2 cellular contexts compared by ENCODE assay signal in the genomic region with DNA sequence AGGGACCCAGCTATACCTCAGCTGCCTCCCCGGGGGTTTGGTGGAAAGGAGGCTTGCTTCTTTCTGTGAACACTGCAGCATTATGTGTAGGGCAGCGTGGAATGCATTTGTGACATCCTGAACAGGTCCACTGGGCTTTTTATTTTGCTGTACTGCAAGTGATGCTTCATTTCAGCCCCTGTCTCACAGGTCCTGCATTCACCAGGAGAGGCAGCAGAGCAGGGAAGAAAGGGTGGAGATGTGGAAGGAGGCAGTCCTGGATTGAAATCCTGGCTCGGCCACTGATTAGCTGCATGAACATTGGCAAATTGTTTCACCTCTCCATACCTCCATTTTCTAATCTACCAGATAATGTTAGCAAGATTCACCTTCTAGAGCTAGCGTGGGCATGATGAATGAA.
TF ChIP-seq lines count a peak whose summit lies in the region.

No MANE protein-coding gene starts in this region.

TF ChIP-seq in SK-N-SH treated with all-trans-retinoic acid at 6 μM for 48 hours, 23 proteins besides CTCF, POLR2A, EP300 and RAD21:
- TF ChIP-seq ESRRG (CRISPR knock-in tag; IDR thresholded peaks at IDR 0.05) (no peak), OSR1 (CRISPR knock-in tag; IDR thresholded peaks at IDR 0.05) (no peak), ZNF565 (CRISPR knock-in tag; conservative IDR thresholded peaks at IDR 0.05; ENCODE audit: low read depth) (no peak), PPARA (CRISPR knock-in tag; IDR thresholded peaks at IDR 0.05; ENCODE audit: borderline replicate concordance) (no peak), ZC3H10 (CRISPR knock-in tag; IDR thresholded peaks at IDR 0.05) (no peak), ZFP3 (CRISPR knock-in tag; IDR thresholded peaks at IDR 0.05) (no peak), ARNTL (CRISPR knock-in tag; IDR thresholded peaks at IDR 0.05; ENCODE audit: borderline replicate concordance, low read depth) (no peak), GLIS3 (CRISPR knock-in tag; IDR thresholded peaks at IDR 0.05) (no peak), SNAI2 (CRISPR knock-in tag; IDR thresholded peaks at IDR 0.05) (no peak), TOX (CRISPR knock-in tag; IDR thresholded peaks at IDR 0.05; ENCODE audit: borderline replicate concordance) (no peak)
- TF ChIP-seq, protein P1, sequence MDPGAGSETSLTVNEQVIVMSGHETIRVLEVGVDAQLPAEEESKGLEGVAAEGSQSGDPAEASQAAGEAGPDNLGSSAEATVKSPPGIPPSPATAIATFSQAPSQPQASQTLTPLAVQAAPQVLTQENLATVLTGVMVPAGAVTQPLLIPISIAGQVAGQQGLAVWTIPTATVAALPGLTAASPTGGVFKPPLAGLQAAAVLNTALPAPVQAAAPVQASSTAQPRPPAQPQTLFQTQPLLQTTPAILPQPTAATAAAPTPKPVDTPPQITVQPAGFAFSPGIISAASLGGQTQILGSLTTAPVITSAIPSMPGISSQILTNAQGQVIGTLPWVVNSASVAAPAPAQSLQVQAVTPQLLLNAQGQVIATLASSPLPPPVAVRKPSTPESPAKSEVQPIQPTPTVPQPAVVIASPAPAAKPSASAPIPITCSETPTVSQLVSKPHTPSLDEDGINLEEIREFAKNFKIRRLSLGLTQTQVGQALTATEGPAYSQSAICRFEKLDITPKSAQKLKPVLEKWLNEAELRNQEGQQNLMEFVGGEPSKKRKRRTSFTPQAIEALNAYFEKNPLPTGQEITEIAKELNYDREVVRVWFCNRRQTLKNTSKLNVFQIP (CRISPR knock-in tag; IDR thresholded peaks at IDR 0.05; ENCODE audit: borderline replicate concordance, low read depth), result no peak
- TF ChIP-seq, protein P2, sequence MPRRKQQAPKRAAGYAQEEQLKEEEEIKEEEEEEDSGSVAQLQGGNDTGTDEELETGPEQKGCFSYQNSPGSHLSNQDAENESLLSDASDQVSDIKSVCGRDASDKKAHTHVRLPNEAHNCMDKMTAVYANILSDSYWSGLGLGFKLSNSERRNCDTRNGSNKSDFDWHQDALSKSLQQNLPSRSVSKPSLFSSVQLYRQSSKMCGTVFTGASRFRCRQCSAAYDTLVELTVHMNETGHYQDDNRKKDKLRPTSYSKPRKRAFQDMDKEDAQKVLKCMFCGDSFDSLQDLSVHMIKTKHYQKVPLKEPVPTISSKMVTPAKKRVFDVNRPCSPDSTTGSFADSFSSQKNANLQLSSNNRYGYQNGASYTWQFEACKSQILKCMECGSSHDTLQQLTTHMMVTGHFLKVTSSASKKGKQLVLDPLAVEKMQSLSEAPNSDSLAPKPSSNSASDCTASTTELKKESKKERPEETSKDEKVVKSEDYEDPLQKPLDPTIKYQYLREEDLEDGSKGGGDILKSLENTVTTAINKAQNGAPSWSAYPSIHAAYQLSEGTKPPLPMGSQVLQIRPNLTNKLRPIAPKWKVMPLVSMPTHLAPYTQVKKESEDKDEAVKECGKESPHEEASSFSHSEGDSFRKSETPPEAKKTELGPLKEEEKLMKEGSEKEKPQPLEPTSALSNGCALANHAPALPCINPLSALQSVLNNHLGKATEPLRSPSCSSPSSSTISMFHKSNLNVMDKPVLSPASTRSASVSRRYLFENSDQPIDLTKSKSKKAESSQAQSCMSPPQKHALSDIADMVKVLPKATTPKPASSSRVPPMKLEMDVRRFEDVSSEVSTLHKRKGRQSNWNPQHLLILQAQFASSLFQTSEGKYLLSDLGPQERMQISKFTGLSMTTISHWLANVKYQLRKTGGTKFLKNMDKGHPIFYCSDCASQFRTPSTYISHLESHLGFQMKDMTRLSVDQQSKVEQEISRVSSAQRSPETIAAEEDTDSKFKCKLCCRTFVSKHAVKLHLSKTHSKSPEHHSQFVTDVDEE (CRISPR knock-in tag; IDR thresholded peaks at IDR 0.05), result no peak

TF ChIP-seq in H1, 55 proteins besides CTCF, POLR2A, EP300 and RAD21:
- TF ChIP-seq NRF1 (IDR thresholded peaks at IDR 0.05; ENCODE audit: low read depth, low read length) (no peak), SP2 (IDR thresholded peaks at IDR 0.05; ENCODE audit: low read length) (no peak), CTBP2 (IDR thresholded peaks at IDR 0.05; ENCODE audit: borderline replicate concordance, insufficient read depth, insufficient read length, low read length) (no peak), EGR1 (IDR thresholded peaks at IDR 0.05; ENCODE audit: borderline replicate concordance, low read depth, low read length) (no peak), YY1 (IDR thresholded peaks at IDR 0.05; ENCODE audit: low read depth, low read length) (no peak), BACH1 (IDR thresholded peaks at IDR 0.05; ENCODE audit: low read length) (no peak), BCL11A (IDR thresholded peaks at IDR 0.05; ENCODE audit: low read depth in 2 of 2, low read length in 2 of 2) (no peak), ZNF274 (IDR thresholded peaks at IDR 0.05; ENCODE audit: borderline replicate concordance, extremely low read depth, low read length) (no peak), RNF2 (IDR thresholded peaks at IDR 0.05; ENCODE audit: borderline replicate concordance, low read depth, low read length, missing control alignments, poor library complexity, severe bottlenecking) (no peak), SAP30 (IDR thresholded peaks at IDR 0.05; ENCODE audit: insufficient read depth, insufficient replicate concordance, low read length) (no peak), BRCA1 (IDR thresholded peaks at IDR 0.05; ENCODE audit: low read depth, low read length) (no peak), JUN (IDR thresholded peaks at IDR 0.05; ENCODE audit: low read depth, low read length) (no peak), KDM1A (IDR thresholded peaks at IDR 0.05; ENCODE audit: borderline replicate concordance, low read length) (no peak), RBBP5 (IDR thresholded peaks at IDR 0.05; ENCODE audit: borderline replicate concordance, low read depth, low read length) (no peak), SIN3A (conservative IDR thresholded peaks at IDR 0.05 in 1 of 2, IDR thresholded peaks at IDR 0.05 in 1 of 2; ENCODE audit: low read depth in 1 of 2, low read length in 2 of 2) (no peak)
- TF ChIP-seq, protein P3, sequence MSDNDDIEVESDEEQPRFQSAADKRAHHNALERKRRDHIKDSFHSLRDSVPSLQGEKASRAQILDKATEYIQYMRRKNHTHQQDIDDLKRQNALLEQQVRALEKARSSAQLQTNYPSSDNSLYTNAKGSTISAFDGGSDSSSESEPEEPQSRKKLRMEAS (IDR thresholded peaks at IDR 0.05), result no peak
- TF ChIP-seq, protein P4, sequence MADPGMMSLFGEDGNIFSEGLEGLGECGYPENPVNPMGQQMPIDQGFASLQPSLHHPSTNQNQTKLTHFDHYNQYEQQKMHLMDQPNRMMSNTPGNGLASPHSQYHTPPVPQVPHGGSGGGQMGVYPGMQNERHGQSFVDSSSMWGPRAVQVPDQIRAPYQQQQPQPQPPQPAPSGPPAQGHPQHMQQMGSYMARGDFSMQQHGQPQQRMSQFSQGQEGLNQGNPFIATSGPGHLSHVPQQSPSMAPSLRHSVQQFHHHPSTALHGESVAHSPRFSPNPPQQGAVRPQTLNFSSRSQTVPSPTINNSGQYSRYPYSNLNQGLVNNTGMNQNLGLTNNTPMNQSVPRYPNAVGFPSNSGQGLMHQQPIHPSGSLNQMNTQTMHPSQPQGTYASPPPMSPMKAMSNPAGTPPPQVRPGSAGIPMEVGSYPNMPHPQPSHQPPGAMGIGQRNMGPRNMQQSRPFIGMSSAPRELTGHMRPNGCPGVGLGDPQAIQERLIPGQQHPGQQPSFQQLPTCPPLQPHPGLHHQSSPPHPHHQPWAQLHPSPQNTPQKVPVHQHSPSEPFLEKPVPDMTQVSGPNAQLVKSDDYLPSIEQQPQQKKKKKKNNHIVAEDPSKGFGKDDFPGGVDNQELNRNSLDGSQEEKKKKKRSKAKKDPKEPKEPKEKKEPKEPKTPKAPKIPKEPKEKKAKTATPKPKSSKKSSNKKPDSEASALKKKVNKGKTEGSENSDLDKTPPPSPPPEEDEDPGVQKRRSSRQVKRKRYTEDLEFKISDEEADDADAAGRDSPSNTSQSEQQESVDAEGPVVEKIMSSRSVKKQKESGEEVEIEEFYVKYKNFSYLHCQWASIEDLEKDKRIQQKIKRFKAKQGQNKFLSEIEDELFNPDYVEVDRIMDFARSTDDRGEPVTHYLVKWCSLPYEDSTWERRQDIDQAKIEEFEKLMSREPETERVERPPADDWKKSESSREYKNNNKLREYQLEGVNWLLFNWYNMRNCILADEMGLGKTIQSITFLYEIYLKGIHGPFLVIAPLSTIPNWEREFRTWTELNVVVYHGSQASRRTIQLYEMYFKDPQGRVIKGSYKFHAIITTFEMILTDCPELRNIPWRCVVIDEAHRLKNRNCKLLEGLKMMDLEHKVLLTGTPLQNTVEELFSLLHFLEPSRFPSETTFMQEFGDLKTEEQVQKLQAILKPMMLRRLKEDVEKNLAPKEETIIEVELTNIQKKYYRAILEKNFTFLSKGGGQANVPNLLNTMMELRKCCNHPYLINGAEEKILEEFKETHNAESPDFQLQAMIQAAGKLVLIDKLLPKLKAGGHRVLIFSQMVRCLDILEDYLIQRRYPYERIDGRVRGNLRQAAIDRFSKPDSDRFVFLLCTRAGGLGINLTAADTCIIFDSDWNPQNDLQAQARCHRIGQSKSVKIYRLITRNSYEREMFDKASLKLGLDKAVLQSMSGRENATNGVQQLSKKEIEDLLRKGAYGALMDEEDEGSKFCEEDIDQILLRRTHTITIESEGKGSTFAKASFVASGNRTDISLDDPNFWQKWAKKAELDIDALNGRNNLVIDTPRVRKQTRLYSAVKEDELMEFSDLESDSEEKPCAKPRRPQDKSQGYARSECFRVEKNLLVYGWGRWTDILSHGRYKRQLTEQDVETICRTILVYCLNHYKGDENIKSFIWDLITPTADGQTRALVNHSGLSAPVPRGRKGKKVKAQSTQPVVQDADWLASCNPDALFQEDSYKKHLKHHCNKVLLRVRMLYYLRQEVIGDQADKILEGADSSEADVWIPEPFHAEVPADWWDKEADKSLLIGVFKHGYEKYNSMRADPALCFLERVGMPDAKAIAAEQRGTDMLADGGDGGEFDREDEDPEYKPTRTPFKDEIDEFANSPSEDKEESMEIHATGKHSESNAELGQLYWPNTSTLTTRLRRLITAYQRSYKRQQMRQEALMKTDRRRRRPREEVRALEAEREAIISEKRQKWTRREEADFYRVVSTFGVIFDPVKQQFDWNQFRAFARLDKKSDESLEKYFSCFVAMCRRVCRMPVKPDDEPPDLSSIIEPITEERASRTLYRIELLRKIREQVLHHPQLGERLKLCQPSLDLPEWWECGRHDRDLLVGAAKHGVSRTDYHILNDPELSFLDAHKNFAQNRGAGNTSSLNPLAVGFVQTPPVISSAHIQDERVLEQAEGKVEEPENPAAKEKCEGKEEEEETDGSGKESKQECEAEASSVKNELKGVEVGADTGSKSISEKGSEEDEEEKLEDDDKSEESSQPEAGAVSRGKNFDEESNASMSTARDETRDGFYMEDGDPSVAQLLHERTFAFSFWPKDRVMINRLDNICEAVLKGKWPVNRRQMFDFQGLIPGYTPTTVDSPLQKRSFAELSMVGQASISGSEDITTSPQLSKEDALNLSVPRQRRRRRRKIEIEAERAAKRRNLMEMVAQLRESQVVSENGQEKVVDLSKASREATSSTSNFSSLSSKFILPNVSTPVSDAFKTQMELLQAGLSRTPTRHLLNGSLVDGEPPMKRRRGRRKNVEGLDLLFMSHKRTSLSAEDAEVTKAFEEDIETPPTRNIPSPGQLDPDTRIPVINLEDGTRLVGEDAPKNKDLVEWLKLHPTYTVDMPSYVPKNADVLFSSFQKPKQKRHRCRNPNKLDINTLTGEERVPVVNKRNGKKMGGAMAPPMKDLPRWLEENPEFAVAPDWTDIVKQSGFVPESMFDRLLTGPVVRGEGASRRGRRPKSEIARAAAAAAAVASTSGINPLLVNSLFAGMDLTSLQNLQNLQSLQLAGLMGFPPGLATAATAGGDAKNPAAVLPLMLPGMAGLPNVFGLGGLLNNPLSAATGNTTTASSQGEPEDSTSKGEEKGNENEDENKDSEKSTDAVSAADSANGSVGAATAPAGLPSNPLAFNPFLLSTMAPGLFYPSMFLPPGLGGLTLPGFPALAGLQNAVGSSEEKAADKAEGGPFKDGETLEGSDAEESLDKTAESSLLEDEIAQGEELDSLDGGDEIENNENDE (IDR thresholded peaks at IDR 0.05; ENCODE audit: insufficient replicate concordance, low read length), result no peak
- TF ChIP-seq, protein P5, sequence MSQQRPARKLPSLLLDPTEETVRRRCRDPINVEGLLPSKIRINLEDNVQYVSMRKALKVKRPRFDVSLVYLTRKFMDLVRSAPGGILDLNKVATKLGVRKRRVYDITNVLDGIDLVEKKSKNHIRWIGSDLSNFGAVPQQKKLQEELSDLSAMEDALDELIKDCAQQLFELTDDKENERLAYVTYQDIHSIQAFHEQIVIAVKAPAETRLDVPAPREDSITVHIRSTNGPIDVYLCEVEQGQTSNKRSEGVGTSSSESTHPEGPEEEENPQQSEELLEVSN (IDR thresholded peaks at IDR 0.05), result no peak
